Comparison of ENCODE assay signal across 1 cellular context in genomic region chr1:20212099-20212684, GRCh38.
TF ChIP-seq lines count a peak whose summit lies in the region.

No MANE protein-coding gene starts in this region.

TF ChIP-seq in A549, 52 proteins besides CTCF, POLR2A, EP300 and RAD21 (continued from another document):
- no peak for TF ChIP-seq EHMT2 (IDR thresholded peaks at IDR 0.05; ENCODE audit: low read depth)
- no peak for TF ChIP-seq JUN (IDR thresholded peaks at IDR 0.05)
- no peak for TF ChIP-seq FOXS1 (CRISPR knock-in tag; IDR thresholded peaks at IDR 0.05)
- no peak for TF ChIP-seq ELK1 (IDR thresholded peaks at IDR 0.05; ENCODE audit: low read depth, low read length)
